1 cellular context compared by ENCODE assay signal in the genomic region with DNA sequence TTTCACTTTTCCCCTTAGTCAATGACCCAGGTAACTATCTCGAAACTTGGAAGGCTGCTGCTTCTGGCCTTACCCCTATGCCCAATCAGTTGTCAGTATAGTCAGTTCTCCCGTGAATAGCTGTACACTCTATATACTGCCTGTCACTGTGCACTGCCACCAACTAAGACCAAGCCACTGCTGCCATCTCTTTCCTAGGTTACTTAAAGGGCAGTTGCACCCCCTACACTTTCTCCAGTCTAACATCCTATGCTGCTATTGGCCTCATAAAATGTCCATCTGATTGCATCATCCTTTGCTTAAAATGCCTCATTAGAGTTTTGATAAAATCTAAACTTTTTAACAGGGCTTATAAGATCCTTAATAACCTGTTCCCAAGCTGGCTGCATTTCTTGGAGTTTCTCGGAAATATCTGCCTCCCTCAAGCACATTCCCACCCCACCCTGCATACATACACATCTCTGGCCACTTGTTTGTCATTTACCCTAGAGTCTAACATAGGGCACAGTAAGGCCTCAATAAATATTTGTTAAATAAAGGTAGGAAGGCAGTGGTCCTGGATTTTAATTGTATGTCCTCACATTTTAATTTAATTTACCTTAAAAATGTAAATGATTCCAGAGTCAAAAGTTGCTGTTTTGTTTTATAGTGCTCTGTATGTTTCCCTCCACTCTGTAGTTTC.
TF ChIP-seq lines count a peak whose summit lies in the region.

No MANE protein-coding gene starts in this region.

TF ChIP-seq in K562, 482 proteins besides CTCF, POLR2A, EP300 and RAD21 (continued from another document and continues in another):
- TF ChIP-seq TCF7 (IDR thresholded peaks at IDR 0.05; ENCODE audit: borderline replicate concordance) (no peak), HCFC1 (IDR thresholded peaks at IDR 0.05; ENCODE audit: low read depth, low read length) (no peak), PHF21A (IDR thresholded peaks at IDR 0.05; ENCODE audit: borderline replicate concordance, low read depth) (no peak), CBX1 (IDR thresholded peaks at IDR 0.05; ENCODE audit: low read depth) (no peak), ZNF583 (CRISPR knock-in tag; IDR thresholded peaks at IDR 0.05) (no peak), TOE1 (IDR thresholded peaks at IDR 0.05; ENCODE audit: borderline replicate concordance) (no peak), TOE1 (CRISPR knock-in tag; IDR thresholded peaks at IDR 0.05; ENCODE audit: borderline replicate concordance, low read depth) (no peak), FOXA3 (CRISPR knock-in tag; conservative IDR thresholded peaks at IDR 0.05 in 1 of 2, IDR thresholded peaks at IDR 0.05 in 1 of 2) (no peak), ZNF79 (CRISPR knock-in tag; IDR thresholded peaks at IDR 0.05; ENCODE audit: low read depth) (peak; percentile 13; the same call in 1 of the 2 replicates), MTA3 (IDR thresholded peaks at IDR 0.05; ENCODE audit: borderline replicate concordance) (0 out of 2 replicates have a peak, but pooled peaks have one; percentile 40), ZNF12 (CRISPR knock-in tag; IDR thresholded peaks at IDR 0.05) (no peak), CEBPB (tag; IDR thresholded peaks at IDR 0.05) (peak; percentile 97), L3MBTL2 (IDR thresholded peaks at IDR 0.05) (no peak), NUFIP1 (IDR thresholded peaks at IDR 0.05; ENCODE audit: partially characterized antibody) (no peak), HNRNPH1 (optimal IDR thresholded peaks at IDR 0.05; ENCODE audit: low read depth, low read length) (no peak), ATF1 (CRISPR knock-in tag; IDR thresholded peaks at IDR 0.05) (no peak), ATF1 (tag; IDR thresholded peaks at IDR 0.05) (peak; percentile 80), HNRNPUL1 (IDR thresholded peaks at IDR 0.05; ENCODE audit: low read length) (no peak), ZNF134 (CRISPR knock-in tag; conservative IDR thresholded peaks at IDR 0.05) (no peak), RBM15 (IDR thresholded peaks at IDR 0.05; ENCODE audit: insufficient read depth, low read length) (no peak), RBM25 (IDR thresholded peaks at IDR 0.05; ENCODE audit: low read depth, low read length, severe bottlenecking) (no peak), ELF1 (tag; IDR thresholded peaks at IDR 0.05) (no peak), NFYB (IDR thresholded peaks at IDR 0.05; ENCODE audit: extremely low read depth, insufficient read length) (no peak), BDP1 (IDR thresholded peaks at IDR 0.05; ENCODE audit: insufficient read depth, insufficient read length) (no peak), ZNF324 (CRISPR knock-in tag; IDR thresholded peaks at IDR 0.05) (0 out of 2 replicates have a peak, but pooled peaks have one; percentile 3)
- TF ChIP-seq, protein P1, sequence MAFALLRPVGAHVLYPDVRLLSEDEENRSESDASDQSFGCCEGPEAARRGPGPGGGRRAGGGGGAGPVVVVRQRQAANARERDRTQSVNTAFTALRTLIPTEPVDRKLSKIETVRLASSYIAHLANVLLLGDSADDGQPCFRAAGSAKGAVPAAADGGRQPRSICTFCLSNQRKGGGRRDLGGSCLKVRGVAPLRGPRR (CRISPR knock-in tag; IDR thresholded peaks at IDR 0.05), result peak; percentile 43; the same call in 1 of the 2 replicates
- TF ChIP-seq, protein P2, sequence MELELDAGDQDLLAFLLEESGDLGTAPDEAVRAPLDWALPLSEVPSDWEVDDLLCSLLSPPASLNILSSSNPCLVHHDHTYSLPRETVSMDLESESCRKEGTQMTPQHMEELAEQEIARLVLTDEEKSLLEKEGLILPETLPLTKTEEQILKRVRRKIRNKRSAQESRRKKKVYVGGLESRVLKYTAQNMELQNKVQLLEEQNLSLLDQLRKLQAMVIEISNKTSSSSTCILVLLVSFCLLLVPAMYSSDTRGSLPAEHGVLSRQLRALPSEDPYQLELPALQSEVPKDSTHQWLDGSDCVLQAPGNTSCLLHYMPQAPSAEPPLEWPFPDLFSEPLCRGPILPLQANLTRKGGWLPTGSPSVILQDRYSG (tag; conservative IDR thresholded peaks at IDR 0.05; ENCODE audit: low read depth), result no peak
- TF ChIP-seq, protein P3, sequence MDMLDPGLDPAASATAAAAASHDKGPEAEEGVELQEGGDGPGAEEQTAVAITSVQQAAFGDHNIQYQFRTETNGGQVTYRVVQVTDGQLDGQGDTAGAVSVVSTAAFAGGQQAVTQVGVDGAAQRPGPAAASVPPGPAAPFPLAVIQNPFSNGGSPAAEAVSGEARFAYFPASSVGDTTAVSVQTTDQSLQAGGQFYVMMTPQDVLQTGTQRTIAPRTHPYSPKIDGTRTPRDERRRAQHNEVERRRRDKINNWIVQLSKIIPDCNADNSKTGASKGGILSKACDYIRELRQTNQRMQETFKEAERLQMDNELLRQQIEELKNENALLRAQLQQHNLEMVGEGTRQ (CRISPR knock-in tag; IDR thresholded peaks at IDR 0.05), result no peak
- TF ChIP-seq, protein P4, sequence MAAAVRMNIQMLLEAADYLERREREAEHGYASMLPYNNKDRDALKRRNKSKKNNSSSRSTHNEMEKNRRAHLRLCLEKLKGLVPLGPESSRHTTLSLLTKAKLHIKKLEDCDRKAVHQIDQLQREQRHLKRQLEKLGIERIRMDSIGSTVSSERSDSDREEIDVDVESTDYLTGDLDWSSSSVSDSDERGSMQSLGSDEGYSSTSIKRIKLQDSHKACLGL (CRISPR knock-in tag; IDR thresholded peaks at IDR 0.05; ENCODE audit: borderline replicate concordance, poor library complexity, severe bottlenecking), result no peak
- TF ChIP-seq, protein P5, sequence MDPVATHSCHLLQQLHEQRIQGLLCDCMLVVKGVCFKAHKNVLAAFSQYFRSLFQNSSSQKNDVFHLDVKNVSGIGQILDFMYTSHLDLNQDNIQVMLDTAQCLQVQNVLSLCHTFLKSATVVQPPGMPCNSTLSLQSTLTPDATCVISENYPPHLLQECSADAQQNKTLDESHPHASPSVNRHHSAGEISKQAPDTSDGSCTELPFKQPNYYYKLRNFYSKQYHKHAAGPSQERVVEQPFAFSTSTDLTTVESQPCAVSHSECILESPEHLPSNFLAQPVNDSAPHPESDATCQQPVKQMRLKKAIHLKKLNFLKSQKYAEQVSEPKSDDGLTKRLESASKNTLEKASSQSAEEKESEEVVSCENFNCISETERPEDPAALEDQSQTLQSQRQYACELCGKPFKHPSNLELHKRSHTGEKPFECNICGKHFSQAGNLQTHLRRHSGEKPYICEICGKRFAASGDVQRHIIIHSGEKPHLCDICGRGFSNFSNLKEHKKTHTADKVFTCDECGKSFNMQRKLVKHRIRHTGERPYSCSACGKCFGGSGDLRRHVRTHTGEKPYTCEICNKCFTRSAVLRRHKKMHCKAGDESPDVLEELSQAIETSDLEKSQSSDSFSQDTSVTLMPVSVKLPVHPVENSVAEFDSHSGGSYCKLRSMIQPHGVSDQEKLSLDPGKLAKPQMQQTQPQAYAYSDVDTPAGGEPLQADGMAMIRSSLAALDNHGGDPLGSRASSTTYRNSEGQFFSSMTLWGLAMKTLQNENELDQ (CRISPR knock-in tag; IDR thresholded peaks at IDR 0.05; ENCODE audit: borderline replicate concordance), result no peak
- TF ChIP-seq, protein P6, sequence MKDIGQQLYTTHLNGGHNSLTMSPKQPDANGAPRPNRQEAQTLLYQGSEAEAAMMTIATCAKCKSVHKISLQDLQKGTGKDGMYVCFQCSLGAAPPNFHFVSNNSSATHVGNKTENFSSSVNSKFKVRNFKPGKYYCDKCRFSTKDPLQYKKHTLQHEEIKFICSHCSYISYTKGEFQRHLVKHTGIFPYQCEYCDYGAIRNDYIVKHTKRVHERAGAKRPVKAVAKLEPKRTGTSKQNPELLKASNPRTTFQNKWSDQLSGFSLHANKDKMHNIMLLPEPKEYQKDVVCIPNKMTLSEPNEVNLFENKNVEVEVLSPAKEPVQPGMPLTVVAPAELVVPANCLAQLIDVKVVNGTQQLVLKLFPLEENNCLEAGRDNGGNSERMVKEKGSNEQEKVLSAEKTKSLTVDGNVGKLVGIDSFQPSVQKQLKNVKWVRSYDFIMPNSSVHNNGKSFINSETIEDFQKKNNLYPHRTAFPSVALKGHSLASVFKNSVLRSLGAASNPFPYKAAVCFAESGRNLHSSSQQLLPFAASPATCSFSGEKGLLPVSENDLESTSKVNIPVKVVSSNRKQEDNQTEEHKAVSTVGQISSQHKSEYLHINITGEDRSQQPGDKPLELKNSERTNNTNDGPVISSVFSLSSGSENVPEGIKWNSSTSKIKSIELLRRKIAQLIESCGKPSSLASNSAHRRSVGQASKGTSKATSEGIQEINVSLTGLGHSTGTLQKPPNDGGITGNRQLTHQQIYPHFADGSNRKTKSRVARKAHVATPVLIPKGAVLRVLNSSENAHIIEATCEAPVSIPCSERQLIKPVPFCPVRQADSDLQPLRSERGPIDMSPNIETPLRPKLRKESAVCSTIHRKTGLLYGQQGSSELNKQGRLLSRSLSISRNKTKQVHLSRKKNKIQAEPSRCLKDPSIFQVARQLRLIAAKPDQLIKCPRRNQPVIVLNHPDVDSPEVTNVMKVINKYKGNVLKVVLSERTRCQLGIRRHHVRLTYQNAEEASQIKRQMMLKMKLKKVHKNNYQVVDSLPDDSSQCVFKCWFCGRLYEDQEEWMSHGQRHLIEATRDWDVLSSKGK (CRISPR knock-in tag; IDR thresholded peaks at IDR 0.05), result no peak
- TF ChIP-seq, protein P7, sequence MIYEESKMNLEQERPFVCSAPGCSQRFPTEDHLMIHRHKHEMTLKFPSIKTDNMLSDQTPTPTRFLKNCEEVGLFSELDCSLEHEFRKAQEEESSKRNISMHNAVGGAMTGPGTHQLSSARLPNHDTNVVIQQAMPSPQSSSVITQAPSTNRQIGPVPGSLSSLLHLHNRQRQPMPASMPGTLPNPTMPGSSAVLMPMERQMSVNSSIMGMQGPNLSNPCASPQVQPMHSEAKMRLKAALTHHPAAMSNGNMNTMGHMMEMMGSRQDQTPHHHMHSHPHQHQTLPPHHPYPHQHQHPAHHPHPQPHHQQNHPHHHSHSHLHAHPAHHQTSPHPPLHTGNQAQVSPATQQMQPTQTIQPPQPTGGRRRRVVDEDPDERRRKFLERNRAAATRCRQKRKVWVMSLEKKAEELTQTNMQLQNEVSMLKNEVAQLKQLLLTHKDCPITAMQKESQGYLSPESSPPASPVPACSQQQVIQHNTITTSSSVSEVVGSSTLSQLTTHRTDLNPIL (CRISPR knock-in tag; IDR thresholded peaks at IDR 0.05), result no peak
- TF ChIP-seq, protein P8, sequence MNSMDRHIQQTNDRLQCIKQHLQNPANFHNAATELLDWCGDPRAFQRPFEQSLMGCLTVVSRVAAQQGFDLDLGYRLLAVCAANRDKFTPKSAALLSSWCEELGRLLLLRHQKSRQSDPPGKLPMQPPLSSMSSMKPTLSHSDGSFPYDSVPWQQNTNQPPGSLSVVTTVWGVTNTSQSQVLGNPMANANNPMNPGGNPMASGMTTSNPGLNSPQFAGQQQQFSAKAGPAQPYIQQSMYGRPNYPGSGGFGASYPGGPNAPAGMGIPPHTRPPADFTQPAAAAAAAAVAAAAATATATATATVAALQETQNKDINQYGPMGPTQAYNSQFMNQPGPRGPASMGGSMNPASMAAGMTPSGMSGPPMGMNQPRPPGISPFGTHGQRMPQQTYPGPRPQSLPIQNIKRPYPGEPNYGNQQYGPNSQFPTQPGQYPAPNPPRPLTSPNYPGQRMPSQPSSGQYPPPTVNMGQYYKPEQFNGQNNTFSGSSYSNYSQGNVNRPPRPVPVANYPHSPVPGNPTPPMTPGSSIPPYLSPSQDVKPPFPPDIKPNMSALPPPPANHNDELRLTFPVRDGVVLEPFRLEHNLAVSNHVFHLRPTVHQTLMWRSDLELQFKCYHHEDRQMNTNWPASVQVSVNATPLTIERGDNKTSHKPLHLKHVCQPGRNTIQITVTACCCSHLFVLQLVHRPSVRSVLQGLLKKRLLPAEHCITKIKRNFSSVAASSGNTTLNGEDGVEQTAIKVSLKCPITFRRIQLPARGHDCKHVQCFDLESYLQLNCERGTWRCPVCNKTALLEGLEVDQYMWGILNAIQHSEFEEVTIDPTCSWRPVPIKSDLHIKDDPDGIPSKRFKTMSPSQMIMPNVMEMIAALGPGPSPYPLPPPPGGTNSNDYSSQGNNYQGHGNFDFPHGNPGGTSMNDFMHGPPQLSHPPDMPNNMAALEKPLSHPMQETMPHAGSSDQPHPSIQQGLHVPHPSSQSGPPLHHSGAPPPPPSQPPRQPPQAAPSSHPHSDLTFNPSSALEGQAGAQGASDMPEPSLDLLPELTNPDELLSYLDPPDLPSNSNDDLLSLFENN (IDR thresholded peaks at IDR 0.05; ENCODE audit: low read depth in 2 of 2, low read length in 2 of 2), result 0 out of 4 replicates have a peak, but pooled peaks of 1 of the 2 experiments have one; percentile 60
- TF ChIP-seq, protein P9, sequence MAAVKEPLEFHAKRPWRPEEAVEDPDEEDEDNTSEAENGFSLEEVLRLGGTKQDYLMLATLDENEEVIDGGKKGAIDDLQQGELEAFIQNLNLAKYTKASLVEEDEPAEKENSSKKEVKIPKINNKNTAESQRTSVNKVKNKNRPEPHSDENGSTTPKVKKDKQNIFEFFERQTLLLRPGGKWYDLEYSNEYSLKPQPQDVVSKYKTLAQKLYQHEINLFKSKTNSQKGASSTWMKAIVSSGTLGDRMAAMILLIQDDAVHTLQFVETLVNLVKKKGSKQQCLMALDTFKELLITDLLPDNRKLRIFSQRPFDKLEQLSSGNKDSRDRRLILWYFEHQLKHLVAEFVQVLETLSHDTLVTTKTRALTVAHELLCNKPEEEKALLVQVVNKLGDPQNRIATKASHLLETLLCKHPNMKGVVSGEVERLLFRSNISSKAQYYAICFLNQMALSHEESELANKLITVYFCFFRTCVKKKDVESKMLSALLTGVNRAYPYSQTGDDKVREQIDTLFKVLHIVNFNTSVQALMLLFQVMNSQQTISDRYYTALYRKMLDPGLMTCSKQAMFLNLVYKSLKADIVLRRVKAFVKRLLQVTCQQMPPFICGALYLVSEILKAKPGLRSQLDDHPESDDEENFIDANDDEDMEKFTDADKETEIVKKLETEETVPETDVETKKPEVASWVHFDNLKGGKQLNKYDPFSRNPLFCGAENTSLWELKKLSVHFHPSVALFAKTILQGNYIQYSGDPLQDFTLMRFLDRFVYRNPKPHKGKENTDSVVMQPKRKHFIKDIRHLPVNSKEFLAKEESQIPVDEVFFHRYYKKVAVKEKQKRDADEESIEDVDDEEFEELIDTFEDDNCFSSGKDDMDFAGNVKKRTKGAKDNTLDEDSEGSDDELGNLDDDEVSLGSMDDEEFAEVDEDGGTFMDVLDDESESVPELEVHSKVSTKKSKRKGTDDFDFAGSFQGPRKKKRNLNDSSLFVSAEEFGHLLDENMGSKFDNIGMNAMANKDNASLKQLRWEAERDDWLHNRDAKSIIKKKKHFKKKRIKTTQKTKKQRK (IDR thresholded peaks at IDR 0.05; ENCODE audit: borderline replicate concordance, low read depth, low read length), result no peak
